ENCODE assay signal across 8 cellular contexts in the genomic region with DNA sequence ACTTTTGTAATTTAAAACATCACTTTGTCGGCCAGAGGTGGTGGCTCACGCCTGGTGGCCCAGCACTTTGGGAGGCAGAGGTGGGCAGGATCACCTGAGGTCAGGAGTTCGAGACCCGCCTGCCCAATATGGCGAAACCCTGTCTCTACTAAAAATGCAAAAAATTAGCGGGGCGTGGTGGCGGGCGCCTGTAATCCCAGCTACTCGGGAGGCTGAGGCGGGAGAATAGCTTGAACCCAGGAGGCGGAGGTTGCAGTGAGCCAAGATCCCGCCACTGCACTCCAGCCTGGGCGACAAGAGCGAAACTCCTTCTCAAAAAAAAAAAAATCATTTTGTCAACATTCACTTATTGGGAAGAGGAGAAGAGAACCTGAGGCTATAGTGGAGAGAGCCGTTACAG. TPM values are rescaled to one million over a fixed set of nuclear protein-coding genes. Genes with fewer than 3 reads are reported as not detected.
DNase-seq lines count a peak whose midpoint lies in the region; ATAC-seq, FAIRE-seq and TF ChIP-seq lines count a peak whose summit lies in the region.
"Not testable (repeated sequence)": the region's sequence is repeated elsewhere in the genome, so short reads cannot be mapped to it uniquely, and the experiment has no call there.

No MANE protein-coding gene starts in this region.

- not testable (repeated sequence) for H3K79me1 ChIP-seq in H1 (ENCODE audit: low read depth, low read length)

- not testable (repeated sequence) for H4K8ac ChIP-seq in H1 (ENCODE audit: extremely low read depth, insufficient read depth, low read length)

- not testable (repeated sequence) for H3K36me3 ChIP-seq in SU-DHL-6 (ENCODE audit: low read length); H1 (ENCODE audit: control insufficient read depth in 2 of 4, insufficient read depth in 4 of 4, low read length in 3 of 4); iPS-18a (ENCODE audit: control insufficient read depth, low read depth, low read length); neural cell (ENCODE audit: insufficient read depth, low read length)
- H3K36me3 ChIP-seq in stomach = peaks cover 0 to 12% (median 9%) of the 10 kb centered on the region in 4 donors

- not testable (repeated sequence) for FAIRE-seq in H1 (lab: Jason Lieb, UNC)

- peak overlapping the region; percentile 86 for H3K4me2 ChIP-seq in SU-DHL-6 (ENCODE audit: low read depth, low read length, poor library complexity, severe bottlenecking)
- peak overlapping the region; percentile 95 to 96 for H3K4me2 ChIP-seq in H1 (ENCODE audit: insufficient read depth in 1 of 2, low read depth in 2 of 2, low read length in 2 of 2)
- peak overlapping the region; percentile 74 for H3K4me2 ChIP-seq in neural cell (ENCODE audit: low read length)

- not testable (repeated sequence) for H3K27ac Mint-ChIP-seq in activated naive CD8-positive, alpha-beta T cell treated with anti-CD3 and anti-CD28 coated beads, Interleukin-2, amount 10 ng/mL, durations not matched to agents 7 days and 5 days

- H3K9me3 Mint-ChIP-seq in activated naive CD8-positive, alpha-beta T cell treated with anti-CD3 and anti-CD28 coated beads, Interleukin-2, amount 10 ng/mL, durations not matched to agents 7 days and 5 days = not testable (repeated sequence)

- H3K4me1 Mint-ChIP-seq in activated naive CD8-positive, alpha-beta T cell treated with anti-CD3 and anti-CD28 coated beads, Interleukin-2, amount 10 ng/mL, durations not matched to agents 7 days and 5 days = peaks cover 23% of the 10 kb centered on the region

- not testable (repeated sequence) for TF ChIP-seq POLR2A in H1 (IDR thresholded peaks at IDR 0.05; ENCODE audit: control extremely low read depth in 1 of 2, low read depth in 2 of 2, low read length in 2 of 2); stomach (IDR thresholded peaks at IDR 0.05)

- 0 out of 2 replicates have a peak overlapping the region, but pooled peaks have one; percentile 69 for H2BK12ac ChIP-seq in H1 (ENCODE audit: low read depth, low read length)

- intact Hi-C loops in stomach (cut with DNase I; ENCODE audit: low total_unique reads) = not testable (repeated sequence)

- not testable (repeated sequence) for H2BK5ac ChIP-seq in H1 (ENCODE audit: low read depth, low read length)

- H2AK5ac ChIP-seq in H1 (ENCODE audit: low read depth, low read length) = not testable (repeated sequence)

- not testable (repeated sequence) for H3F3A ChIP-seq in SU-DHL-6 (ENCODE audit: insufficient read depth); neural cell (ENCODE audit: insufficient read depth, low read length, poor library complexity, severe bottlenecking)

- not testable (repeated sequence) for H4K5ac ChIP-seq in H1 (ENCODE audit: insufficient read length, low read depth, low read length)

- H3K4me1 ChIP-seq in H1 (replicated peaks in 1 of 4; ENCODE audit: control insufficient read depth in 3 of 4, insufficient read depth in 4 of 4, low read length in 3 of 4) = not testable (repeated sequence)
- peaks cover 11% of the 10 kb centered on the region for H3K4me1 ChIP-seq in iPS-18a (ENCODE audit: control insufficient read depth, low read depth, low read length)
- H3K4me1 ChIP-seq in stomach = peaks cover 12 to 34% (median 32%) of the 10 kb centered on the region in 4 donors

- peak overlapping the region; percentile 59 for H4K91ac ChIP-seq in H1 (replicated peaks; ENCODE audit: insufficient read length, low read length)

- not testable (repeated sequence) for DNase-seq in AG04450 (ENCODE audit: low read depth, low spot score); HFF-Myc (ENCODE audit: extremely low read depth, low read depth); activated naive CD8-positive, alpha-beta T cell treated with anti-CD3 and anti-CD28 coated beads, Interleukin-2, amount 10 ng/mL, durations not matched to agents 7 days and 5 days; H1 (ENCODE audit: low read depth in 1 of 2, low spot score in 2 of 2); stomach

- H3K9me3 ChIP-seq in AG04450 (ENCODE audit: control insufficient read depth, insufficient read depth, low read length); SU-DHL-6 (ENCODE audit: insufficient read depth, low read length); H1 (ENCODE audit: insufficient read depth in 2 of 2, low read depth in 1 of 2, low read length in 1 of 2); iPS-18a (ENCODE audit: control insufficient read depth, low read depth, low read length); neural cell (ENCODE audit: low read length); stomach: not testable (repeated sequence)

- peak overlapping the region; percentile 94 for H3K4me3 Mint-ChIP-seq in activated naive CD8-positive, alpha-beta T cell treated with anti-CD3 and anti-CD28 coated beads, Interleukin-2, amount 10 ng/mL, durations not matched to agents 7 days and 5 days

- not testable (repeated sequence) for H3K4ac ChIP-seq in H1 (replicated peaks; ENCODE audit: insufficient read length, low read depth, low read length)

- CTCF ChIA-PET in AG04450 (lab: Charles Lee) (interaction anchor here (0.7 to 2.3 kb wide), 6 partner anchors 11 to 132 kb away, joined by 3 to 13 read pairs (median 3); no protein-coding TSS in a partner anchor), H1 (lab: Charles Lee; ENCODE audit: partially characterized antibody) (interaction anchor here (0.9 to 2.5 kb wide), 4 partner anchors 36 to 148 kb away, joined by 3 to 12 read pairs (median 3); no protein-coding TSS in a partner anchor)

- peak overlapping the region; percentile 100 for H2AFZ ChIP-seq in SU-DHL-6 (ENCODE audit: low read depth, low read length, severe bottlenecking)
- peak overlapping the region; percentile 100; the same call in 1 of the 2 replicates for H2AFZ ChIP-seq in H1 (ENCODE audit: low read length)
- H2AFZ ChIP-seq in neural cell (ENCODE audit: low read depth, low read length) = peak overlapping the region; percentile 81

- H4K20me1 ChIP-seq in SU-DHL-6 (ENCODE audit: low read depth, low read length); H1 (replicated peaks in 1 of 2; ENCODE audit: control insufficient read depth in 1 of 2, insufficient read depth in 2 of 2, low read length in 2 of 2); neural cell (ENCODE audit: insufficient read depth): not testable (repeated sequence)

- POLR2A ChIA-PET in AG04450 (lab: Yijun Ruan, JAX) (interaction anchor here (0.6 to 2.4 kb wide), 3 partner anchors 37 to 126 kb away, joined by 3 to 19 read pairs (median 8); a partner anchor contains a TSS), H1 (lab: Charles Lee; ENCODE audit: partially characterized antibody) (interaction anchor here (1.0 to 3.2 kb wide), 13 partner anchors 11 to 235 kb away, joined by 3 to 21 read pairs (median 9); a partner anchor contains a TSS)
- POLR2A ChIA-PET in activated naive CD8-positive, alpha-beta T cell treated with anti-CD3 and anti-CD28 coated beads, Interleukin-2, amount 10 ng/mL, durations not matched to agents 7 days and 5 days (lab: Charles Lee) = interaction anchor here (0.5 to 2.8 kb wide), 3 partner anchors 38 to 266 kb away, joined by 3 to 14 read pairs (median 4); a partner anchor contains a TSS

- not testable (repeated sequence) for ATAC-seq in activated naive CD8-positive, alpha-beta T cell treated with anti-CD3 and anti-CD28 coated beads, Interleukin-2, amount 10 ng/mL, durations not matched to agents 7 days and 5 days (ENCODE audit: low read depth)

- peaks cover 10% of the 10 kb centered on the region for H3K23me2 ChIP-seq in H1 (ENCODE audit: low read depth, low read length)

- not testable (repeated sequence) for TF ChIP-seq RAD21 in H1 (IDR thresholded peaks at IDR 0.05 in 1 of 2, conservative IDR thresholded peaks at IDR 0.05 in 1 of 2; ENCODE audit: low read depth in 2 of 2, low read length in 2 of 2); neural cell (conservative IDR thresholded peaks at IDR 0.05)

- H2BK20ac ChIP-seq in H1 (ENCODE audit: low read length) = not testable (repeated sequence)

- whole genome bisulfite sequencing in H1 (ENCODE audit: extremely low coverage in 1 of 2, insufficient coverage in 1 of 2, insufficient read length in 1 of 2, insufficient replicate concordance in 2 of 2, low coverage in 1 of 2, low lambda C conversion rate in 2 of 2, missing lambda C conversion rate in 1 of 2), 2 experiments = 88% methylated on average over 16 of the region's 16 CpGs; no CpG with 5 or more reads in 1 of the 2 experiments
- whole genome bisulfite sequencing in stomach, 5 donors = 76 to 81% (median 80%) methylated on average over 16 of the region's 16 CpGs

- H3K79me2 ChIP-seq in SU-DHL-6 (ENCODE audit: insufficient read depth, low read length) (peaks cover 40% of the 10 kb centered on the region), H1 (ENCODE audit: control insufficient read depth in 1 of 2, insufficient read depth in 2 of 2, low read length in 2 of 2) (peaks cover 4 to 40% of the 10 kb centered on the region in 2 experiments), neural cell (replicated peaks; ENCODE audit: insufficient read depth, low read length) (peaks cover 34% of the 10 kb centered on the region)

- not testable (repeated sequence) for H2BK120ac ChIP-seq in H1 (replicated peaks; ENCODE audit: low read depth, low read length)

- not testable (repeated sequence) for TF ChIP-seq EP300 in H1 (IDR thresholded peaks at IDR 0.05; ENCODE audit: borderline replicate concordance in 1 of 2, low read depth in 2 of 2, low read length in 2 of 2); neural cell (conservative IDR thresholded peaks at IDR 0.05; ENCODE audit: poor library complexity, severe bottlenecking); stomach (IDR thresholded peaks at IDR 0.05)

- H3K27me3 ChIP-seq in AG04450 (ENCODE audit: control insufficient read depth, insufficient read depth, low read length); SU-DHL-6 (ENCODE audit: low read length); H1 (replicated peaks in 1 of 4; ENCODE audit: control insufficient read depth in 3 of 4, extremely low read depth in 1 of 4, insufficient read depth in 3 of 4, low read length in 3 of 4); iPS-18a (ENCODE audit: control insufficient read depth, insufficient read depth, low read length); neural cell (ENCODE audit: insufficient read depth, low read depth, low read length); stomach: not testable (repeated sequence)

- H3K9me2 ChIP-seq in SU-DHL-6 (replicated peaks; ENCODE audit: insufficient read depth, low read length); neural cell (ENCODE audit: insufficient read depth, low read length): not testable (repeated sequence)

- not testable (repeated sequence) for H3K14ac ChIP-seq in H1 (ENCODE audit: insufficient read length)

- H3K27ac ChIP-seq in AG04450 (ENCODE audit: low read depth, low read length) (peak overlapping the region; percentile 68), neural cell (ENCODE audit: low read length) (peak overlapping the region; percentile 69), stomach (peak overlapping the region in 4 of 5 donors; percentile 87 to 92 (median 90))
- not testable (repeated sequence) for H3K27ac ChIP-seq in SU-DHL-6 (ENCODE audit: low read depth, low read length); H1 (ENCODE audit: low read depth, low read length); iPS-18a (ENCODE audit: low read length)

- not testable (repeated sequence) for TF ChIP-seq CTCF in AG04450 (IDR thresholded peaks at IDR 0.05; ENCODE audit: low read depth, low read length); HFF-Myc (IDR thresholded peaks at IDR 0.05; ENCODE audit: low read depth, low read length, missing control alignments); SU-DHL-6 (IDR thresholded peaks at IDR 0.05; ENCODE audit: insufficient read depth, low read length, poor library complexity, severe bottlenecking); H1 (IDR thresholded peaks at IDR 0.05; ENCODE audit: control extremely low read depth in 1 of 3, insufficient read depth in 1 of 3, low read depth in 1 of 3, low read length in 3 of 3); neural cell (IDR thresholded peaks at IDR 0.05; ENCODE audit: poor library complexity, severe bottlenecking); stomach (IDR thresholded peaks at IDR 0.05)

- H3K36me3 Mint-ChIP-seq in activated naive CD8-positive, alpha-beta T cell treated with anti-CD3 and anti-CD28 coated beads, Interleukin-2, amount 10 ng/mL, durations not matched to agents 7 days and 5 days = not testable (repeated sequence)

- H3K9ac ChIP-seq in SU-DHL-6 (ENCODE audit: low read length) = peak overlapping the region; percentile 98
- peak overlapping the region in 1 of 4 experiments; percentile 69; a peak in 1 of 7 replicates for H3K9ac ChIP-seq in H1 (replicated peaks in 1 of 4; ENCODE audit: extremely low read depth in 1 of 4, low read depth in 3 of 4, low read length in 3 of 4)
- peak overlapping the region; percentile 90 for H3K9ac ChIP-seq in iPS-18a (ENCODE audit: low read length)
- H3K9ac ChIP-seq in neural cell (ENCODE audit: low read length) = peak overlapping the region; percentile 87

- not testable (repeated sequence) for H2BK15ac ChIP-seq in H1 (ENCODE audit: low read length)

- not testable (repeated sequence) for H3K18ac ChIP-seq in H1 (ENCODE audit: extremely low read depth, low read length)

- H3K27me3 Mint-ChIP-seq in activated naive CD8-positive, alpha-beta T cell treated with anti-CD3 and anti-CD28 coated beads, Interleukin-2, amount 10 ng/mL, durations not matched to agents 7 days and 5 days = not testable (repeated sequence)

- not testable (repeated sequence) for H3K56ac ChIP-seq in H1 (replicated peaks; ENCODE audit: insufficient read length, low read depth, low read length)

- not testable (repeated sequence) for H3K23ac ChIP-seq in H1 (ENCODE audit: insufficient read length)

- H3K4me3 ChIP-seq in AG04450 (ENCODE audit: low read depth, low read length) (peak overlapping the region; percentile 79), HFF-Myc (replicated peaks; ENCODE audit: low read depth, low read length) (peak overlapping the region; percentile 85), SU-DHL-6 (ENCODE audit: insufficient read depth, low read length, poor library complexity, severe bottlenecking) (peak overlapping the region; percentile 86), H1 (ENCODE audit: extremely low read depth in 1 of 4, insufficient read depth in 2 of 4, low read depth in 3 of 4, low read length in 4 of 4) (peak overlapping the region; percentile 59 to 99 (median 92)), iPS-18a (ENCODE audit: low read length) (peak overlapping the region; percentile 85), neural cell (ENCODE audit: low read length) (peak overlapping the region; percentile 96), stomach (peak overlapping the region; percentile 85 to 99 (median 89))

RNA-seq across cellular contexts. Expression of a gene that starts 0.9 kb away (rescaled TPM):
- polyA plus RNA-seq in AG04450 (2011; rRNA removed) (8.1 and 9.6 TPM in 2 replicates), H1 (2011; rRNA removed) (7.1 and 8.2 TPM in 2 replicates), neural cell (14.5 and 14.9 TPM in 2 replicates), stomach (1 to 10 TPM; 1.5 to 3.9 (median 1.6) TPM)
- 48.9 and 50.2 TPM in 2 replicates for polyA minus RNA-seq in AG04450 (2011; rRNA and poly(A)+ RNA removed)
- 10 to 100 TPM; 29.8 to 32.7 TPM for total RNA-seq in activated naive CD8-positive, alpha-beta T cell treated with anti-CD3 and anti-CD28 coated beads, Interleukin-2, amount 10 ng/mL, durations not matched to agents 7 days and 5 days
- 32.6 and 35.2 TPM in 2 replicates for total RNA-seq in H1 (2021; fragmentation: NEBNext Ultra II Directional; extraction: Animal tissue kit (Norgen Biotek cat#: 25700))
- 6.3 TPM for polyA plus RNA-seq in H1 (2011; cell fraction: cytosol; rRNA removed)
- 13.1 TPM for polyA plus RNA-seq in H1 (2011; cell fraction: nucleus; rRNA removed)
- polyA plus RNA-seq in H1 (2012, experiment 1 of 2) = 11.4 to 13.5 TPM (median 12.6 TPM) in 4 replicates
- polyA plus RNA-seq in H1 (2012, experiment 2 of 2) = 2.7 TPM
- polyA plus RNA-seq in H1 (2013, experiment 1 of 2) = 7.7 TPM
- 7.6 TPM for polyA plus RNA-seq in H1 (2013, experiment 2 of 2)
- 55.6 and 59.4 TPM in 2 replicates for polyA minus RNA-seq in H1 (2011; rRNA and poly(A)+ RNA removed)
- polyA minus RNA-seq in H1 (2011; cell fraction: cytosol; rRNA and poly(A)+ RNA removed) = 29.8 TPM
- polyA minus RNA-seq in H1 (2011; cell fraction: nucleus; rRNA and poly(A)+ RNA removed) = 37.0 TPM
- polyA minus RNA-seq in neural cell = 60.4 and 64.8 TPM in 2 replicates
- 10 to 100 TPM in 4 of 5 donors, 1 to 10 TPM in 1; 2.3 to 46.0 (median 27.4) TPM for total RNA-seq in stomach

RNA-seq across cellular contexts. Expression of a gene that starts 37.8 kb away (rescaled TPM):
- 9.9 and 10.5 TPM in 2 replicates for polyA plus RNA-seq in AG04450 (2011; rRNA removed)
- polyA minus RNA-seq in AG04450 (2011; rRNA and poly(A)+ RNA removed) = 20.7 and 21.7 TPM in 2 replicates
- total RNA-seq in activated naive CD8-positive, alpha-beta T cell treated with anti-CD3 and anti-CD28 coated beads, Interleukin-2, amount 10 ng/mL, durations not matched to agents 7 days and 5 days = 10 to 100 TPM; 33.3 to 35.4 TPM
- 29.7 and 31.0 TPM in 2 replicates for total RNA-seq in H1 (2021; fragmentation: NEBNext Ultra II Directional; extraction: Animal tissue kit (Norgen Biotek cat#: 25700))
- polyA plus RNA-seq in H1 (2011; rRNA removed) = 9.8 and 10.1 TPM in 2 replicates
- polyA plus RNA-seq in H1 (2011; cell fraction: cytosol; rRNA removed) = 13.0 TPM
- polyA plus RNA-seq in H1 (2011; cell fraction: nucleus; rRNA removed) = 15.6 TPM
- 18.9 to 24.1 TPM (median 21.5 TPM) in 4 replicates for polyA plus RNA-seq in H1 (2012, experiment 1 of 2)
- 1.7 TPM for polyA plus RNA-seq in H1 (2012, experiment 2 of 2)
- polyA plus RNA-seq in H1 (2013, experiment 1 of 2) = 14.1 TPM
- 12.5 TPM for polyA plus RNA-seq in H1 (2013, experiment 2 of 2)
- polyA minus RNA-seq in H1 (2011; rRNA and poly(A)+ RNA removed) = 30.5 and 38.8 TPM in 2 replicates
- polyA minus RNA-seq in H1 (2011; cell fraction: cytosol; rRNA and poly(A)+ RNA removed) = 16.5 TPM
- polyA minus RNA-seq in H1 (2011; cell fraction: nucleus; rRNA and poly(A)+ RNA removed) = 18.5 TPM
- polyA plus RNA-seq in neural cell = 9.4 and 11.9 TPM in 2 replicates
- polyA minus RNA-seq in neural cell = 31.6 and 32.6 TPM in 2 replicates
- 10 to 100 TPM in 4 of 5 donors, 1 to 10 TPM in 1; 8.4 to 25.5 (median 15.2) TPM for total RNA-seq in stomach
- 1 to 10 TPM; 4.3 to 5.9 (median 5.1) TPM for polyA plus RNA-seq in stomach
